8 cellular contexts compared by ENCODE assay signal in the genomic region with DNA sequence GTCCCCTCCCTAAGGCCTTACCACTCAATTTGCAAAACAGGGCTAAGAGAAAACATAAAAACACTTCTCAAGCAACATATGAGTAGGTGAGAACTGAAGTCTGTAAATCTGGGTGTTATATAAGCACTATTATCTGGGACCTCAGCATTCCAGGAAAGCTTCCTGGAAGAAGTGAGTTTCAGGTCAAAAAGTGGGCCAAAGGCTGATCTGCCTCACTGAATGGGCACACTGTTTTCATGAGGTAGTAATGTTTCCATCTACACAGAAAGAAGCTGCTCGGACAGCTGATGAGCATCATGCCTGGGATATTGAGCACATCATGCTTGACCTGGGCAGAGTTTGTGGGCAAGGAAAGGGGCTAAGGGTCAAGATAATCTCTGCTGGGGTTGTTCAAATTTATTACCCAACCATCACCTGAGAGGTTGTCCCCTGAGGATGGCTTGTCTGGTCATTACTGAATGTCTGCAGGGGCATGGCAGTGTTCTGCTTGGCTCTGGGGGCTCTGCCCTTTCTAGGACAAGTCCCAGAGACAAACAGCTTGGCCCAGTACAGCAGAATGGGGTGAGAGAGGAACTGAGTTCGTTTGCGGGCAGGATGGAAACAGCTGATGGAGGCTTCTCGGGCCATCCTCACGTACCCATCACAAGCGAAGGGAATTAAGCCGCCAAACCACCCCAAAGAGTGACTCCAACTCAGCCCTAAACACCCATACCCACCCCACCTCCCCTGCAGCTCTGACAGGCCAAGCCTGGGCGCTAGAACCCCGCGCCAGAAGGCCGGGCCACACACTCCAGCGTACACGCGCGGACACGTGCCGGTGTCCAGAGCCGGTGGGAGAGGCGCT. TPM values are rescaled to one million over a fixed set of nuclear protein-coding genes. Genes with fewer than 3 reads are reported as not detected.
DNase-seq lines count a peak whose midpoint lies in the region; ATAC-seq and TF ChIP-seq lines count a peak whose summit lies in the region.

No MANE protein-coding gene starts in this region.

- 49 to 62% methylated on average over 19 of the region's 19 CpGs for WGBS in heart right ventricle, 2 donors
- WGBS in smooth muscle cell (ENCODE audit: low lambda C conversion rate): 74% methylated on average over 19 of the region's 19 CpGs

- no peaks in the 10 kb centered on the region for H3K9me3 Mint-ChIP-seq in WTC11

- H3K36me3 ChIP-seq in heart right ventricle (no peaks in the 10 kb centered on the region), smooth muscle cell (ENCODE audit: low read depth) (no peaks in the 10 kb centered on the region)

- H3K9me3 ChIP-seq in heart right ventricle (no peaks in the 10 kb centered on the region), smooth muscle cell (replicated peaks; ENCODE audit: low read depth) (no peaks in the 10 kb centered on the region)

- peaks cover 33% of the 10 kb centered on the region for H3K27me3 Mint-ChIP-seq in WTC11 (ENCODE audit: low read depth)

- H2AFZ ChIP-seq in smooth muscle cell (ENCODE audit: low read depth): peak overlapping the region; percentile 85

- no peak for TF ChIP-seq CTCF in WTC11 (IDR thresholded peaks at IDR 0.05)
- no peak for TF ChIP-seq CTCF in heart right ventricle (IDR thresholded peaks at IDR 0.05)
- TF ChIP-seq CTCF in smooth muscle cell (IDR thresholded peaks at IDR 0.05; ENCODE audit: borderline replicate concordance, insufficient read depth, poor library complexity, severe bottlenecking): no peak

- DNase-seq in activated gamma-delta T cell (lab: John Stamatoyannopoulos, UW) (peak; percentile 13), activated gamma-delta T cell treated with Interleukin-2 at 50 U/mL for 16 hours (no peak), WTC11 (ENCODE audit: low spot score) (peak; percentile 36), heart right ventricle (no peak), smooth muscle cell (lab: John Stamatoyannopoulos, UW; ENCODE audit: unreplicated experiment) (no peak), NCI-H2196 treated with DMSO at 0.1 percent for 48 hours (lab: John Stamatoyannopoulos, UW; ENCODE audit: unreplicated experiment) (no peak), SKM-1 (lab: John Stamatoyannopoulos, UW; ENCODE audit: unreplicated experiment) (no peak)

- H4K20me1 ChIP-seq in smooth muscle cell (ENCODE audit: low read depth): peaks cover 7% of the 10 kb centered on the region

- no peak overlapping the region for H3K27ac Mint-ChIP-seq in WTC11

- no peaks in the 10 kb centered on the region for H3F3A ChIP-seq in smooth muscle cell (ENCODE audit: low read depth)

- peaks cover 40% of the 10 kb centered on the region for H3K4me1 Mint-ChIP-seq in WTC11

- H3K36me3 Mint-ChIP-seq in WTC11: no peaks in the 10 kb centered on the region

- peak overlapping the region; percentile 97 for H3K4me2 ChIP-seq in smooth muscle cell

- H3K4me3 ChIP-seq in heart right ventricle (peak overlapping the region; percentile 71 to 99 (median 92)), smooth muscle cell (peak overlapping the region; percentile 97)

- H3K9ac ChIP-seq in smooth muscle cell (ENCODE audit: low read depth): peak overlapping the region; percentile 39

- ATAC-seq in WTC11 (peak; percentile 8), heart right ventricle (peak in 6 of 8 donors; percentile 36 to 61 (median 43)), GM18867 (IDR thresholded peaks at IDR 0.05; ENCODE audit: unreplicated experiment) (no peak)

- H3K27me3 ChIP-seq in heart right ventricle: peaks cover 0 to 5% (median 0%) of the 10 kb centered on the region in 7 donors
- no peaks in the 10 kb centered on the region for H3K27me3 ChIP-seq in smooth muscle cell (ENCODE audit: low read depth)

- intact Hi-C loops in heart right ventricle (cut with DNase I): loop anchor here in 6 of 10 donors (5.0 to 10.0 kb wide), 5 partner anchors 47 to 92 kb away; no protein-coding TSS in a partner anchor

- CTCF ChIA-PET in WTC11 (lab: Charles Lee): interaction anchor here (1.1 to 1.3 kb wide), 2 partner anchors 32 to 46 kb away, joined by 3 to 5 read pairs; no protein-coding TSS in a partner anchor

- POLR2A ChIA-PET in WTC11 (lab: Charles Lee): interaction anchor here (1.0 kb wide), 1 partner anchor 46 kb away, joined by 3 read pairs; no protein-coding TSS in a partner anchor

- H3K4me1 ChIP-seq in heart right ventricle: peaks cover 0 to 45% (median 10%) of the 10 kb centered on the region in 9 donors
- peaks cover 6% of the 10 kb centered on the region for H3K4me1 ChIP-seq in smooth muscle cell (ENCODE audit: low read depth)

- H3K27ac ChIP-seq in heart right ventricle (peak overlapping the region in 9 of 10 donors; percentile 61 to 89 (median 85)), smooth muscle cell (ENCODE audit: low read depth) (peak overlapping the region; percentile 43)

- peaks cover 31% of the 10 kb centered on the region for H3K79me2 ChIP-seq in smooth muscle cell (ENCODE audit: low read depth)

- H3K4me3 Mint-ChIP-seq in WTC11: peak overlapping the region; percentile 68

TF ChIP-seq in WTC11, 78 proteins besides CTCF, POLR2A, EP300 and RAD21 (continues in another document):
- TF ChIP-seq, protein P1, sequence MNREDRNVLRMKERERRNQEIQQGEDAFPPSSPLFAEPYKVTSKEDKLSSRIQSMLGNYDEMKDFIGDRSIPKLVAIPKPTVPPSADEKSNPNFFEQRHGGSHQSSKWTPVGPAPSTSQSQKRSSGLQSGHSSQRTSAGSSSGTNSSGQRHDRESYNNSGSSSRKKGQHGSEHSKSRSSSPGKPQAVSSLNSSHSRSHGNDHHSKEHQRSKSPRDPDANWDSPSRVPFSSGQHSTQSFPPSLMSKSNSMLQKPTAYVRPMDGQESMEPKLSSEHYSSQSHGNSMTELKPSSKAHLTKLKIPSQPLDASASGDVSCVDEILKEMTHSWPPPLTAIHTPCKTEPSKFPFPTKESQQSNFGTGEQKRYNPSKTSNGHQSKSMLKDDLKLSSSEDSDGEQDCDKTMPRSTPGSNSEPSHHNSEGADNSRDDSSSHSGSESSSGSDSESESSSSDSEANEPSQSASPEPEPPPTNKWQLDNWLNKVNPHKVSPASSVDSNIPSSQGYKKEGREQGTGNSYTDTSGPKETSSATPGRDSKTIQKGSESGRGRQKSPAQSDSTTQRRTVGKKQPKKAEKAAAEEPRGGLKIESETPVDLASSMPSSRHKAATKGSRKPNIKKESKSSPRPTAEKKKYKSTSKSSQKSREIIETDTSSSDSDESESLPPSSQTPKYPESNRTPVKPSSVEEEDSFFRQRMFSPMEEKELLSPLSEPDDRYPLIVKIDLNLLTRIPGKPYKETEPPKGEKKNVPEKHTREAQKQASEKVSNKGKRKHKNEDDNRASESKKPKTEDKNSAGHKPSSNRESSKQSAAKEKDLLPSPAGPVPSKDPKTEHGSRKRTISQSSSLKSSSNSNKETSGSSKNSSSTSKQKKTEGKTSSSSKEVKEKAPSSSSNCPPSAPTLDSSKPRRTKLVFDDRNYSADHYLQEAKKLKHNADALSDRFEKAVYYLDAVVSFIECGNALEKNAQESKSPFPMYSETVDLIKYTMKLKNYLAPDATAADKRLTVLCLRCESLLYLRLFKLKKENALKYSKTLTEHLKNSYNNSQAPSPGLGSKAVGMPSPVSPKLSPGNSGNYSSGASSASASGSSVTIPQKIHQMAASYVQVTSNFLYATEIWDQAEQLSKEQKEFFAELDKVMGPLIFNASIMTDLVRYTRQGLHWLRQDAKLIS (CRISPR knock-in tag; IDR thresholded peaks at IDR 0.05; ENCODE audit: borderline replicate concordance): no peak
- TF ChIP-seq, protein P2, sequence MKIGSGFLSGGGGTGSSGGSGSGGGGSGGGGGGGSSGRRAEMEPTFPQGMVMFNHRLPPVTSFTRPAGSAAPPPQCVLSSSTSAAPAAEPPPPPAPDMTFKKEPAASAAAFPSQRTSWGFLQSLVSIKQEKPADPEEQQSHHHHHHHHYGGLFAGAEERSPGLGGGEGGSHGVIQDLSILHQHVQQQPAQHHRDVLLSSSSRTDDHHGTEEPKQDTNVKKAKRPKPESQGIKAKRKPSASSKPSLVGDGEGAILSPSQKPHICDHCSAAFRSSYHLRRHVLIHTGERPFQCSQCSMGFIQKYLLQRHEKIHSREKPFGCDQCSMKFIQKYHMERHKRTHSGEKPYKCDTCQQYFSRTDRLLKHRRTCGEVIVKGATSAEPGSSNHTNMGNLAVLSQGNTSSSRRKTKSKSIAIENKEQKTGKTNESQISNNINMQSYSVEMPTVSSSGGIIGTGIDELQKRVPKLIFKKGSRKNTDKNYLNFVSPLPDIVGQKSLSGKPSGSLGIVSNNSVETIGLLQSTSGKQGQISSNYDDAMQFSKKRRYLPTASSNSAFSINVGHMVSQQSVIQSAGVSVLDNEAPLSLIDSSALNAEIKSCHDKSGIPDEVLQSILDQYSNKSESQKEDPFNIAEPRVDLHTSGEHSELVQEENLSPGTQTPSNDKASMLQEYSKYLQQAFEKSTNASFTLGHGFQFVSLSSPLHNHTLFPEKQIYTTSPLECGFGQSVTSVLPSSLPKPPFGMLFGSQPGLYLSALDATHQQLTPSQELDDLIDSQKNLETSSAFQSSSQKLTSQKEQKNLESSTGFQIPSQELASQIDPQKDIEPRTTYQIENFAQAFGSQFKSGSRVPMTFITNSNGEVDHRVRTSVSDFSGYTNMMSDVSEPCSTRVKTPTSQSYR (CRISPR knock-in tag; IDR thresholded peaks at IDR 0.05): no peak
- TF ChIP-seq, protein P3, sequence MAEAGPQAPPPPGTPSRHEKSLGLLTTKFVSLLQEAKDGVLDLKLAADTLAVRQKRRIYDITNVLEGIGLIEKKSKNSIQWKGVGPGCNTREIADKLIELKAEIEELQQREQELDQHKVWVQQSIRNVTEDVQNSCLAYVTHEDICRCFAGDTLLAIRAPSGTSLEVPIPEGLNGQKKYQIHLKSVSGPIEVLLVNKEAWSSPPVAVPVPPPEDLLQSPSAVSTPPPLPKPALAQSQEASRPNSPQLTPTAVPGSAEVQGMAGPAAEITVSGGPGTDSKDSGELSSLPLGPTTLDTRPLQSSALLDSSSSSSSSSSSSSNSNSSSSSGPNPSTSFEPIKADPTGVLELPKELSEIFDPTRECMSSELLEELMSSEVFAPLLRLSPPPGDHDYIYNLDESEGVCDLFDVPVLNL (CRISPR knock-in tag; IDR thresholded peaks at IDR 0.05; ENCODE audit: borderline replicate concordance, low read depth): no peak
- TF ChIP-seq NR2C2 (CRISPR knock-in tag; IDR thresholded peaks at IDR 0.05): no peak
- no peak for TF ChIP-seq CREB1 (CRISPR knock-in tag; IDR thresholded peaks at IDR 0.05)

RNA-seq across cellular contexts. Expression of a gene that starts 1.2 kb away (rescaled TPM):
- total RNA-seq in WTC11 (2021) (11.8 to 15.3 TPM (median 12.4 TPM) in 3 replicates), heart right ventricle (10 to 100 TPM; 14.0 to 27.8 (median 19.6) TPM), smooth muscle cell (6.1 TPM in 2 replicates)
- polyA plus RNA-seq in heart right ventricle (10 to 100 TPM; 14.5 to 17.6 TPM), smooth muscle cell (6.0 and 11.5 TPM in 2 replicates)

Comparison
In these comparisons a context has a peak if more than half of its experiments do, and no peak if none do; other contexts are left out.
1. DNase-seq: peak in activated gamma-delta T cell (single experiment) and WTC11 (single experiment); none in activated gamma-delta T cell treated with Interleukin-2 at 50 U/mL for 16 hours (single experiment), heart right ventricle (0 of 2), smooth muscle cell (single experiment), NCI-H2196 treated with DMSO at 0.1 percent for 48 hours (single experiment) and SKM-1 (single experiment).